In the genomic region with DNA sequence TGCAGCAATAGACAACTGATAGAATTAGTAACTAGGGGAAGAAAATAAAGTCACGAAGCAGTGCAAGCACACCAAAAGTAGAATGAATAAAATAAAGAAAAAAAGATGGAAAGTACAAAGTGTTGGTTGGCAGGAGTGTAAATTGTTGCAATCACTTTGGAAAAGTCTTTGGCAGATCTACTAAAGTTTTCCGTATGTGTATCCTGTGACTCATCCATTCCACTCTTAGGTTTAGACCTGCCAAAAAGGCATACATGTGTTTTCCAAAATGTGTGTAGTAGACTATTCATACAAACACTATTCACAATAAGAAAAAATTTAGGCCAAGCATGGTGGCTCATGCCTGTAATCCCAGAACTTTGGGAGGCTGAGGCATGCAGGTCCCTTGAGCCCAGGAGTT, we compare ENCODE assay signal across 13 cellular contexts.
DNase-seq lines count a peak whose midpoint lies in the region; ATAC-seq and TF ChIP-seq lines count a peak whose summit lies in the region.
"Had no signal": no experiment of that assay in that cellular context is flagged by ENCODE, and none has a peak within 500 bp of the region (broad histone marks: within the 10 kb centered on the region; RNA-seq: fewer than 3 reads in every experiment).

No MANE protein-coding gene starts in this region.

- no peaks in the 10 kb centered on the region for H3K27me3 Mint-ChIP-seq in natural killer cell (ENCODE audit: low read depth in 2 of 2)
- H3K27me3 Mint-ChIP-seq: memory B cell had no signal

- no peak overlapping the region for H3K27ac Mint-ChIP-seq in natural killer cell
- H3K27ac Mint-ChIP-seq: activated T-helper 2 cell treated with anti-CD3 and anti-CD28 coated beads, Interferon-gamma antibody, Interleukin-2, Interleukin-4, amounts not matched to agents 10 μg/mL and 5 μg/mL and 100 μg/mL, durations not matched to agents 14 hours and 24 hours and 36 hours; memory B cell had no signal

- no peaks in the 10 kb centered on the region for H3K4me1 Mint-ChIP-seq in natural killer cell
- H3K4me1 Mint-ChIP-seq: memory B cell had no signal

- H3K4me3 Mint-ChIP-seq in natural killer cell: no peak overlapping the region
- H3K4me3 Mint-ChIP-seq: memory B cell had no signal

- no peak for TF ChIP-seq CTCF in natural killer cell (IDR thresholded peaks at IDR 0.05)

- peaks cover 15 to 16% of the 10 kb centered on the region in 2 donors for H3K9me3 Mint-ChIP-seq in natural killer cell

- H3K36me3 Mint-ChIP-seq in natural killer cell: peaks cover 24% of the 10 kb centered on the region
- H3K36me3 Mint-ChIP-seq: memory B cell had no signal

- ATAC-seq in natural killer cell: no peak
- no peak for ATAC-seq in HG02938 (IDR thresholded peaks at IDR 0.05; ENCODE audit: unreplicated experiment)

- intact Hi-C loops in natural killer cell (cut with micrococcal nuclease): no loop called here

- DNase-seq in HPDE6-E6E7 (ENCODE audit: extremely low spot score): peak; percentile 15
- peak; percentile 64 for DNase-seq in amniotic epithelial cell (ENCODE audit: low read depth)
- DNase-seq in fibroblast of gingiva (ENCODE audit: low read depth): peak; percentile 3
- DNase-seq in skeletal muscle cell (ENCODE audit: low read depth): peak; percentile 74
- no peak for DNase-seq in activated effector memory CD4-positive, alpha-beta T cell treated with Interleukin-2 at 50 U/mL for 16 hours
- no peak for DNase-seq in natural killer cell
- DNase-seq in nucleus accumbens (lab: John Stamatoyannopoulos, UW): no peak
- DNase-seq: dorsolateral prefrontal cortex; Kasumi-1; stimulated activated CD4-positive, alpha-beta T cell treated with anti-CD3 and anti-CD28 coated beads, Interleukin-1b, Interleukin-23, amount 100 ng/mL, for 48 hours had no signal

- no peak overlapping the region for H3K4me3 ChIP-seq in skeletal muscle cell (ENCODE audit: low read depth, low read length)
- H3K4me3 ChIP-seq: dorsolateral prefrontal cortex had no signal

Comparison
In these comparisons a context has a peak if more than half of its experiments do, and no peak if none do; other contexts are left out.
1. DNase-seq: peak in HPDE6-E6E7 (single experiment), amniotic epithelial cell (single experiment), fibroblast of gingiva (single experiment) and skeletal muscle cell (single experiment); none in activated effector memory CD4-positive, alpha-beta T cell treated with Interleukin-2 at 50 U/mL for 16 hours (single experiment), natural killer cell (single experiment) and nucleus accumbens (0 of 56).